In genomic region chr16:50547944-50548658, GRCh38 we compare ENCODE assay signal across 7 cellular contexts. TPM values are rescaled to one million over a fixed set of nuclear protein-coding genes. Genes with fewer than 3 reads are reported as not detected.
A peak's percentile ranks its signal among the peaks of the same experiment; 100 is the strongest.
DNase-seq lines count a peak whose midpoint lies in the region; ATAC-seq lines count a peak whose summit lies in the region.

TSS of gene NKD1 (plus strand) at chr16:50548396. CDS start at chr16:50548554, 158 bp downstream.

- H3K79me1 ChIP-seq in mesenchymal stem cell (replicated peaks; ENCODE audit: low read length, poor library complexity, severe bottlenecking), result no peaks in the 10 kb centered on the region

- no peak within 1 kb of the TSS for H2BK120ac ChIP-seq in mesenchymal stem cell (ENCODE audit: low read depth, low read length)

- peaks cover 9% of the 10 kb centered on the region for H3K36me3 Mint-ChIP-seq in activated CD4-positive, alpha-beta memory T cell treated with anti-CD3 and anti-CD28 coated beads, Interleukin-2, amount 10 ng/mL, durations not matched to agents 7 days and 5 days (ENCODE audit: low read depth)

- no peak within 1 kb of the TSS for H3K9ac ChIP-seq in mesenchymal stem cell (ENCODE audit: low read length)

- H2AK5ac ChIP-seq in mesenchymal stem cell (ENCODE audit: low read length, severe bottlenecking), result no peak within 1 kb of the TSS

- no peak within 1 kb of the TSS for H4K8ac ChIP-seq in mesenchymal stem cell (ENCODE audit: low read length)

- H3K18ac ChIP-seq in mesenchymal stem cell (ENCODE audit: low read depth in 1 of 2, low read length in 2 of 2), result no peak within 1 kb of the TSS

- H3K4ac ChIP-seq in mesenchymal stem cell (ENCODE audit: low read depth in 1 of 2, low read length in 2 of 2), result no peak within 1 kb of the TSS

- H2BK12ac ChIP-seq in mesenchymal stem cell (ENCODE audit: low read length in 2 of 2), result no peak within 1 kb of the TSS

- H3K4me1 ChIP-seq in mesenchymal stem cell (ENCODE audit: control insufficient read depth, insufficient read depth, low read depth, low read length), result peaks cover 16% of the 10 kb centered on the region

- H3K27me3 ChIP-seq in mesenchymal stem cell (ENCODE audit: control insufficient read depth in 1 of 2, insufficient read depth in 1 of 2, low read length in 2 of 2), result peaks cover 80 to 81% of the 10 kb centered on the region in 2 experiments

- POLR2A ChIA-PET in activated CD4-positive, alpha-beta memory T cell treated with anti-CD3 and anti-CD28 coated beads, Interleukin-2, amount 10 ng/mL, durations not matched to agents 7 days and 5 days (lab: Charles Lee), result interaction anchor here (1.7 kb wide), 1 partner anchor 198 kb away, joined by 7 read pairs; no protein-coding TSS in a partner anchor

- H2BK15ac ChIP-seq in mesenchymal stem cell (ENCODE audit: low read depth, poor library complexity, severe bottlenecking), result no peak within 1 kb of the TSS

- peaks cover 8% of the 10 kb centered on the region for H3K9me3 Mint-ChIP-seq in activated CD4-positive, alpha-beta memory T cell treated with anti-CD3 and anti-CD28 coated beads, Interleukin-2, amount 10 ng/mL, durations not matched to agents 7 days and 5 days

- H3K36me3 ChIP-seq in mesenchymal stem cell (ENCODE audit: control insufficient read depth in 1 of 2, insufficient read depth in 2 of 2, low read depth in 1 of 2, low read length in 2 of 2), result no peaks in the 10 kb centered on the region

- H3K27me3 Mint-ChIP-seq in activated CD4-positive, alpha-beta memory T cell treated with anti-CD3 and anti-CD28 coated beads, Interleukin-2, amount 10 ng/mL, durations not matched to agents 7 days and 5 days, result peaks cover 50% of the 10 kb centered on the region

- H3K27ac ChIP-seq in mesenchymal stem cell (ENCODE audit: low read length, poor library complexity, severe bottlenecking), result no peak within 1 kb of the TSS

- H3K27ac Mint-ChIP-seq in activated CD4-positive, alpha-beta memory T cell treated with anti-CD3 and anti-CD28 coated beads, Interleukin-2, amount 10 ng/mL, durations not matched to agents 7 days and 5 days, result peak within 1 kb of the TSS; percentile 48

- H3K9me3 ChIP-seq in mesenchymal stem cell (ENCODE audit: control insufficient read depth, low read length), result no peaks in the 10 kb centered on the region

- H3K4me2 ChIP-seq in mesenchymal stem cell (ENCODE audit: low read length, poor library complexity, severe bottlenecking), result peak within 1 kb of the TSS; percentile 99

- no peak within 1 kb of the TSS for H2AFZ ChIP-seq in mesenchymal stem cell (ENCODE audit: low read depth, low read length)

- peak; percentile 17 for DNase-seq in NCI-H2227 treated with DMSO at 0.1 percent for 48 hours (lab: John Stamatoyannopoulos, UW)
- DNase-seq in activated CD4-positive, alpha-beta memory T cell treated with anti-CD3 and anti-CD28 coated beads, Interleukin-2, amount 10 ng/mL, durations not matched to agents 7 days and 5 days, result peak; percentile 74
- peak; percentile 68 for DNase-seq in effector CD8-positive, alpha-beta T cell (lab: John Stamatoyannopoulos, UW)
- DNase-seq in mesenchymal stem cell, result peak; percentile 42
- DNase-seq in stimulated activated CD8-positive, alpha-beta memory T cell treated with anti-CD3 and anti-CD28 coated beads, Interleukin-12 subunit alpha, Interleukin-12 subunit beta, amount 100 ng/mL, for 4 hours (ENCODE audit: low read depth), result peak; percentile 63

- CTCF ChIA-PET in activated CD4-positive, alpha-beta memory T cell treated with anti-CD3 and anti-CD28 coated beads, Interleukin-2, amount 10 ng/mL, durations not matched to agents 7 days and 5 days (lab: Charles Lee), result interaction anchor here (1.2 to 1.6 kb wide), 3 partner anchors 117 to 258 kb away, joined by 4 to 9 read pairs (median 7); no protein-coding TSS in a partner anchor

- H4K91ac ChIP-seq in mesenchymal stem cell (ENCODE audit: low read length), result no peak within 1 kb of the TSS

- peak; percentile 86 for ATAC-seq in GM18511 (IDR thresholded peaks at IDR 0.05; ENCODE audit: unreplicated experiment)
- peak; percentile 69 for ATAC-seq in HG02870 (IDR thresholded peaks at IDR 0.05; ENCODE audit: unreplicated experiment)

- H3K4me3 ChIP-seq in mesenchymal stem cell (ENCODE audit: insufficient read depth in 1 of 2, low read depth in 1 of 2, low read length in 2 of 2), result peak within 1 kb of the TSS; percentile 66 to 77

- H3K23ac ChIP-seq in mesenchymal stem cell (ENCODE audit: low read length in 2 of 2), result no peak within 1 kb of the TSS

- WGBS in mesenchymal stem cell, result 0% methylated on average over 20 of the region's 91 CpGs

- H2BK5ac ChIP-seq in mesenchymal stem cell (ENCODE audit: low read depth, low read length, poor library complexity, severe bottlenecking), result no peak within 1 kb of the TSS

- peaks cover 9% of the 10 kb centered on the region for H3K4me1 Mint-ChIP-seq in activated CD4-positive, alpha-beta memory T cell treated with anti-CD3 and anti-CD28 coated beads, Interleukin-2, amount 10 ng/mL, durations not matched to agents 7 days and 5 days

- H3K14ac ChIP-seq in mesenchymal stem cell (ENCODE audit: low read length in 2 of 2), result no peak within 1 kb of the TSS

- peak within 1 kb of the TSS; percentile 80 for H3K4me3 Mint-ChIP-seq in activated CD4-positive, alpha-beta memory T cell treated with anti-CD3 and anti-CD28 coated beads, Interleukin-2, amount 10 ng/mL, durations not matched to agents 7 days and 5 days

RNA-seq across cellular contexts. Expression of gene NKD1, which starts in this region (rescaled TPM):
- 1 to 10 TPM in 1 of 2 experiments, under 1 TPM in 1; 0.95 to 1.9 TPM for total RNA-seq in activated CD4-positive, alpha-beta memory T cell treated with anti-CD3 and anti-CD28 coated beads, Interleukin-2, amount 10 ng/mL, durations not matched to agents 7 days and 5 days
- polyA plus RNA-seq in mesenchymal stem cell (2013, experiment 1 of 2), result 0.06 TPM
- polyA plus RNA-seq in mesenchymal stem cell (2013, experiment 2 of 2), result 0.10 TPM

Comparison
In these comparisons a context has a peak if more than half of its experiments do, and no peak if none do; other contexts are left out.
1. DNase-seq: peak in every context shown above with its lines; median percentile 74 in activated CD4-positive, alpha-beta memory T cell treated with anti-CD3 and anti-CD28 coated beads, Interleukin-2, amount 10 ng/mL, durations not matched to agents 7 days and 5 days; 68 in effector CD8-positive, alpha-beta T cell; 63 in stimulated activated CD8-positive, alpha-beta memory T cell treated with anti-CD3 and anti-CD28 coated beads, Interleukin-12 subunit alpha, Interleukin-12 subunit beta, amount 100 ng/mL, for 4 hours; 42 in mesenchymal stem cell; 17 in NCI-H2227 treated with DMSO at 0.1 percent for 48 hours.